ENCODE assay signal across 8 cellular contexts in genomic region chr7:40604601-40605438, GRCh38.
A peak's percentile ranks its signal among the peaks of the same experiment; 100 is the strongest.
DNase-seq lines count a peak whose midpoint lies in the region; ATAC-seq and TF ChIP-seq lines count a peak whose summit lies in the region.

No MANE protein-coding gene starts in this region.

- H3K4me1 ChIP-seq in HAP-1: no peaks in the 10 kb centered on the region

- no peaks in the 10 kb centered on the region for H3K27me3 ChIP-seq in HAP-1 (ENCODE audit: low read depth)

- TF ChIP-seq CTCF in brain (conservative IDR thresholded peaks at IDR 0.05): peak; percentile 67 to 80

- no peak overlapping the region for H3K4me3 ChIP-seq in HAP-1

- H3K4me3 Mint-ChIP-seq in brain: no peak overlapping the region

- H3K4me1 Mint-ChIP-seq in brain: peaks cover 6% of the 10 kb centered on the region

- ATAC-seq in activated naive CD4-positive, alpha-beta T cell treated with anti-CD3 and anti-CD28 coated beads, Interleukin-2, amount 50 U/mL, for 72 hours: peak; percentile 29 to 59

- no peaks in the 10 kb centered on the region for H3K36me3 ChIP-seq in HAP-1 (replicated peaks)

- H3K36me3 Mint-ChIP-seq in activated naive CD4-positive, alpha-beta T cell treated with anti-CD3 and anti-CD28 coated beads, Interleukin-2, amount 50 U/mL, for 72 hours: no peaks in the 10 kb centered on the region
- H3K36me3 Mint-ChIP-seq in brain: no peaks in the 10 kb centered on the region

- in situ Hi-C loops in HAP-1 (cut with MboI; ENCODE audit: low sequenced_read_pairs): no loop called here

- no peaks in the 10 kb centered on the region for H3K9me3 ChIP-seq in HAP-1

- peak in 1 of 2 donors; percentile 33 for DNase-seq in activated naive CD4-positive, alpha-beta T cell treated with anti-CD3 and anti-CD28 coated beads, Interleukin-2, amount 50 U/mL, for 72 hours (ENCODE audit: low spot score in 2 of 2)
- no peak for DNase-seq in activated naive CD4-positive, alpha-beta T cell treated with anti-CD3 and anti-CD28 coated beads, Interleukin-2, amount 50 U/mL, for 16 hours
- peak; percentile 10 to 57 for DNase-seq in HAP-1 (ENCODE audit: low spot score in 2 of 2)
- DNase-seq in MV-4-11 (lab: John Stamatoyannopoulos, UW): peak; percentile 45
- peak; percentile 49 for DNase-seq in kidney tubule cell (ENCODE audit: low spot score)
- peak; percentile 1 to 5 for DNase-seq in stimulated activated CD8-positive, alpha-beta memory T cell treated with anti-CD3 and anti-CD28 coated beads, Interleukin-7, amount 100 ng/mL, for 48 hours (ENCODE audit: extremely low read depth in 1 of 2, low read depth in 1 of 2)
- DNase-seq in GM03348 (ENCODE audit: low spot score): no peak

- H3K27ac Mint-ChIP-seq in activated naive CD4-positive, alpha-beta T cell treated with anti-CD3 and anti-CD28 coated beads, Interleukin-2, amount 50 U/mL, for 72 hours: no peak overlapping the region
- H3K27ac Mint-ChIP-seq in brain: no peak overlapping the region

- H3K9me3 Mint-ChIP-seq in activated naive CD4-positive, alpha-beta T cell treated with anti-CD3 and anti-CD28 coated beads, Interleukin-2, amount 50 U/mL, for 72 hours: no peaks in the 10 kb centered on the region
- peaks cover 0 to 3% (median 0%) of the 10 kb centered on the region in 5 experiments for H3K9me3 Mint-ChIP-seq in brain

- peaks cover 3% of the 10 kb centered on the region for H3K27me3 Mint-ChIP-seq in brain

Comparison
In these comparisons a context has a peak if more than half of its experiments do, and no peak if none do; other contexts are left out.
1. DNase-seq: peak in HAP-1 (2 of 2), MV-4-11 (single experiment), kidney tubule cell (single experiment) and stimulated activated CD8-positive, alpha-beta memory T cell treated with anti-CD3 and anti-CD28 coated beads, Interleukin-7, amount 100 ng/mL, for 48 hours (2 of 2); none in activated naive CD4-positive, alpha-beta T cell treated with anti-CD3 and anti-CD28 coated beads, Interleukin-2, amount 50 U/mL, for 16 hours (single experiment) and GM03348 (single experiment).